Comparison of ENCODE assay signal across 8 cellular contexts in genomic region chr2:68467077-68467960, GRCh38. TPM values are rescaled to one million over a fixed set of nuclear protein-coding genes. Genes with fewer than 3 reads are reported as not detected.
DNase-seq lines count a peak whose midpoint lies in the region; ATAC-seq and TF ChIP-seq lines count a peak whose summit lies in the region.

Gene APLF, plus strand, starts transcription at chr2:68467585. Its CDS starts 147 bp downstream, at chr2:68467732.
Gene FBXO48, minus strand, starts transcription at chr2:68467294. Its CDS starts 2,149 bp downstream, at chr2:68465145.

- TF ChIP-seq EP300 in tibial nerve (IDR thresholded peaks at IDR 0.05): peak; percentile 90 to 92

- H3K4me3 ChIP-seq in adrenal gland (peak within 1 kb of the TSS; percentile 63 to 92 (median 88)), parathyroid adenoma (ENCODE audit: low read depth, low read length) (peak within 1 kb of the TSS; percentile 90), tibial nerve (peak within 1 kb of the TSS; percentile 82 to 93 (median 85))

- H3K9ac ChIP-seq in parathyroid adenoma: peak within 1 kb of the TSS; percentile 49

- H3K79me2 ChIP-seq in parathyroid adenoma: no peaks in the 10 kb centered on the region

- no peaks in the 10 kb centered on the region for H3K36me3 ChIP-seq in adrenal gland (replicated peaks in 1 of 2)
- no peaks in the 10 kb centered on the region for H3K36me3 ChIP-seq in parathyroid adenoma (ENCODE audit: control insufficient read depth, insufficient read depth, low read length)
- H3K36me3 ChIP-seq in tibial nerve: no peaks in the 10 kb centered on the region

- peak within 1 kb of the TSS; percentile 90 for H3K4me2 ChIP-seq in parathyroid adenoma (ENCODE audit: low read length)

- ATAC-seq in HG02852 (IDR thresholded peaks at IDR 0.05; ENCODE audit: unreplicated experiment): peak; percentile 92

- DNase-seq in GM13976 (ENCODE audit: low spot score): peak; percentile 97
- peak; percentile 94 for DNase-seq in NCI-H1436 treated with DMSO at 0.1 percent for 48 hours (lab: John Stamatoyannopoulos, UW)
- DNase-seq in T follicular helper cell (ENCODE audit: low read depth): peak; percentile 97
- peak; percentile 97 to 99 (median 98) for DNase-seq in adrenal gland
- DNase-seq in cardiac septum (ENCODE audit: low spot score): peak; percentile 99
- DNase-seq in tibial nerve (ENCODE audit: low spot score in 2 of 2): peak; percentile 92 to 97

- no peaks in the 10 kb centered on the region for H3K9me3 ChIP-seq in adrenal gland (replicated peaks in 1 of 3)
- no peaks in the 10 kb centered on the region for H3K9me3 ChIP-seq in parathyroid adenoma (ENCODE audit: control insufficient read depth, low read length)
- no peaks in the 10 kb centered on the region for H3K9me3 ChIP-seq in tibial nerve

- no peak for TF ChIP-seq CTCF in GM13976 (IDR thresholded peaks at IDR 0.05; ENCODE audit: borderline replicate concordance, control extremely low read depth, extremely low read depth, insufficient read depth, missing control alignments)
- no peak for TF ChIP-seq CTCF in adrenal gland (IDR thresholded peaks at IDR 0.05)
- no peak for TF ChIP-seq CTCF in parathyroid adenoma (IDR thresholded peaks at IDR 0.05)
- no peak for TF ChIP-seq CTCF in tibial nerve (IDR thresholded peaks at IDR 0.05)

- peak; percentile 50 to 72 for TF ChIP-seq POLR2A in adrenal gland (IDR thresholded peaks at IDR 0.05)
- TF ChIP-seq POLR2A in tibial nerve (IDR thresholded peaks at IDR 0.05): peak; percentile 43 to 67

- H3K27ac ChIP-seq in adrenal gland (peak within 1 kb of the TSS in 4 of 5 donors; percentile 64 to 86 (median 78)), parathyroid adenoma (peak within 1 kb of the TSS; percentile 67), tibial nerve (peak within 1 kb of the TSS; percentile 80 to 94 (median 88))

- peak within 1 kb of the TSS; percentile 94 for H2AFZ ChIP-seq in parathyroid adenoma

- 0 to 1% (median 0%) methylated on average over 33 to 82 of the region's 82 CpGs for WGBS in adrenal gland, 4 donors
- 0 to 1% methylated on average over 52 to 67 of the region's 82 CpGs for WGBS in tibial nerve, 2 donors

- H3K4me1 ChIP-seq in adrenal gland (replicated peaks in 1 of 2): peaks cover 6 to 21% of the 10 kb centered on the region in 2 donors
- H3K4me1 ChIP-seq in parathyroid adenoma: peaks cover 7% of the 10 kb centered on the region
- peaks cover 0 to 24% (median 0%) of the 10 kb centered on the region in 4 donors for H3K4me1 ChIP-seq in tibial nerve

- H3K27me3 ChIP-seq in adrenal gland (no peaks in the 10 kb centered on the region), parathyroid adenoma (ENCODE audit: control insufficient read depth, insufficient read depth, low read length) (no peaks in the 10 kb centered on the region), tibial nerve (no peaks in the 10 kb centered on the region)

- in situ Hi-C loops in GM13976 (cut with MboI; ENCODE audit: low sequenced_read_pairs, unreplicated experiment): no loop called here

- intact Hi-C loops in adrenal gland (cut with DNase I): loop anchor here (10.0 kb wide), 3 partner anchors 237 to 457 kb away; no protein-coding TSS in a partner anchor
- intact Hi-C loops in cardiac septum (cut with DNase I): loop anchor here (10.0 kb wide), 4 partner anchors 127 to 367 kb away; no protein-coding TSS in a partner anchor

RNA-seq across cellular contexts. Expression of gene APLF, which starts in this region (rescaled TPM):
- total RNA-seq in adrenal gland (1 to 10 TPM; 3.0 to 6.8 (median 3.9) TPM), cardiac septum (6.5 TPM), tibial nerve (10 to 100 TPM in 3 of 4 donors, 1 to 10 TPM in 1; 6.9 to 11.6 (median 10.6) TPM)
- 1 to 10 TPM; 1.1 to 2.7 (median 1.3) TPM for polyA plus RNA-seq in adrenal gland

RNA-seq across cellular contexts. Expression of gene FBXO48, which starts in this region (rescaled TPM):
- total RNA-seq in adrenal gland (1 to 10 TPM in 5 of 8 donors, under 1 TPM in 3; 0.42 to 2.7 (median 1.2) TPM), cardiac septum (0.92 TPM), tibial nerve (1 to 10 TPM in 3 of 4 donors, under 1 TPM in 1; 0.60 to 2.0 (median 1.2) TPM)
- polyA plus RNA-seq in adrenal gland: 1 to 10 TPM in 1 of 3 donors, under 1 TPM in 2; 0.54 to 2.8 (median 0.56) TPM

Comparison
In these comparisons a context has a peak if more than half of its experiments do, and no peak if none do; other contexts are left out.
1. Peak in every context shown above with its lines: DNase-seq, ATAC-seq, H3K4me3 ChIP-seq and H3K27ac ChIP-seq.